2 cellular contexts compared by ENCODE assay signal in the genomic region with DNA sequence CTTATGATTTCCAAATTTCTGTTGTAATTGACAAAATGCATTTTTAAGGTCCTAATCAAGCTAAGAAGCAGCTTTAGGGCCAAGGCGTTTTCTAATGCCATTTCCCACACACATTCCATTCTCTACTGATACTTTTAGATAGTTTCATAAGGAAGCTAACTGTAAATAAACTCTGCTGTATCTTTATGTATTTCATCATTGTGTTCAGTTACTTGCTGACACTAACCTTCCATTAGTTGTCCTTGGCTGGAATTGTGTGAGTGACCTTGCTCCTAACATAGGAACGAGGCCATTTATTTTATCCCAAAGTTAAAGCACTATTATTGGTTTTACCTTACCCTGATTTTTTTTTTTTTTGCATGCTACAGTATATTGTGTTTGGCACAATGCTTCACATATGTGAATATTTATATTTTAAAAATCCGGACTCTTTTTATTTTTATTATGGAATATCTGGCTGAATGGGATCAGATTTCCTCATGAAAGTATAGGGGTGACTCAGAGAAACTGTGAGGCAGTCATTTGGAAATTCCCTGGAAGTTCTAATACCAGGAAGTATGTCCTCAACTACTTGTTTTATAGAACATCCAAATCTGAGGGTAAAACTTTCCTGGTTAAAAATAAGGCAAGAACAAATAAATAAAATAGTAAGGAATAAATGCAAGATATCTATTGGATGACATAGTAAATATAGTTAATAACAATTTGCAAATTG.
TF ChIP-seq lines count a peak whose summit lies in the region.

No MANE protein-coding gene starts in this region.

TF ChIP-seq in A549, 52 proteins besides CTCF, POLR2A, EP300 and RAD21 (continued from another document):
- TF ChIP-seq SMC3 (IDR thresholded peaks at IDR 0.05) = no peak

TF ChIP-seq in IMR-90, 13 proteins besides CTCF, POLR2A, EP300 and RAD21:
- TF ChIP-seq, protein P1, sequence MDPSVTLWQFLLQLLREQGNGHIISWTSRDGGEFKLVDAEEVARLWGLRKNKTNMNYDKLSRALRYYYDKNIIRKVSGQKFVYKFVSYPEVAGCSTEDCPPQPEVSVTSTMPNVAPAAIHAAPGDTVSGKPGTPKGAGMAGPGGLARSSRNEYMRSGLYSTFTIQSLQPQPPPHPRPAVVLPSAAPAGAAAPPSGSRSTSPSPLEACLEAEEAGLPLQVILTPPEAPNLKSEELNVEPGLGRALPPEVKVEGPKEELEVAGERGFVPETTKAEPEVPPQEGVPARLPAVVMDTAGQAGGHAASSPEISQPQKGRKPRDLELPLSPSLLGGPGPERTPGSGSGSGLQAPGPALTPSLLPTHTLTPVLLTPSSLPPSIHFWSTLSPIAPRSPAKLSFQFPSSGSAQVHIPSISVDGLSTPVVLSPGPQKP (IDR thresholded peaks at IDR 0.05; ENCODE audit: borderline replicate concordance, low read depth, low read length) = no peak
- TF ChIP-seq FOS (IDR thresholded peaks at IDR 0.05; ENCODE audit: low read depth, low read length) = peak; percentile 36; the same call in 1 of the 2 replicates
TF ChIP-seq in IMR-90: peak in this region for 1.
